ENCODE assay signal across 9 cellular contexts in genomic region chr2:67840460-67841068, GRCh38.
A peak's percentile ranks its signal among the peaks of the same experiment; 100 is the strongest.
DNase-seq lines count a peak whose midpoint lies in the region; ATAC-seq, FAIRE-seq and TF ChIP-seq lines count a peak whose summit lies in the region.
"Had no signal": no experiment of that assay in that cellular context is flagged by ENCODE, and none has a peak within 500 bp of the region (broad histone marks: within the 10 kb centered on the region; RNA-seq: fewer than 3 reads in every experiment).

No MANE protein-coding gene starts in this region.

- FAIRE-seq in urothelium cell line (lab: Jason Lieb, UNC) = peak; percentile 73

- TF ChIP-seq CTCF in NB4 (IDR thresholded peaks at IDR 0.05; ENCODE audit: low read depth, low read length) (peak; percentile 76), mucosa of descending colon (IDR thresholded peaks at IDR 0.05) (no peak)

- H3K36me3 ChIP-seq in mucosa of descending colon (ENCODE audit: low read depth) = no peaks in the 10 kb centered on the region
- H3K36me3 ChIP-seq: BLaER1 treated with 17β-estradiol and CSF1 and Interleukin-3, amounts not matched to agents 10 nM and 100 nM had no signal

- DNase-seq in NCI-H2081 (lab: John Stamatoyannopoulos, UW) = peak; percentile 52 to 66
- no peak for DNase-seq in NCI-H2081 treated with DMSO at 0.1 percent for 48 hours (lab: John Stamatoyannopoulos, UW)
- DNase-seq in NB4 (ENCODE audit: low read depth) = peak; percentile 61
- DNase-seq in SW480 (ENCODE audit: low spot score) = peak; percentile 77
- DNase-seq in erythroblast (lab: John Stamatoyannopoulos, UW) = peak; percentile 34 to 48
- DNase-seq in mucosa of descending colon = peak; percentile 53 to 68 (median 59)
- peak; percentile 84 for DNase-seq in urothelium cell line (ENCODE audit: low spot score)

- H3K4me3 ChIP-seq in NB4 (ENCODE audit: low read depth, low read length) (no peak overlapping the region), mucosa of descending colon (no peak overlapping the region)
- H3K4me3 ChIP-seq: BLaER1 treated with 17β-estradiol and CSF1 and Interleukin-3, amounts not matched to agents 10 nM and 100 nM had no signal

- no peaks in the 10 kb centered on the region for H3K4me1 ChIP-seq in mucosa of descending colon (ENCODE audit: low read depth)

- ATAC-seq in GM21825 (IDR thresholded peaks at IDR 0.05; ENCODE audit: unreplicated experiment) (peak; percentile 74), mucosa of descending colon (peak; percentile 88)

- TF ChIP-seq POLR2A in NB4 (IDR thresholded peaks at IDR 0.05; ENCODE audit: extremely low read depth, insufficient read length) (no peak), erythroblast (IDR thresholded peaks at IDR 0.05; ENCODE audit: low read length) (no peak)

- H3K9me3 ChIP-seq in mucosa of descending colon = no peaks in the 10 kb centered on the region
- H3K9me3 ChIP-seq: BLaER1 treated with 17β-estradiol and CSF1 and Interleukin-3, amounts not matched to agents 10 nM and 100 nM had no signal

- intact Hi-C loops in mucosa of descending colon (cut with DNase I, micrococcal nuclease) = loop anchor here in 1 of 2 donors (10.0 kb wide), 1 partner anchor 1416 kb away; no protein-coding TSS in a partner anchor
